ENCODE assay signal across 9 cellular contexts in the genomic region with DNA sequence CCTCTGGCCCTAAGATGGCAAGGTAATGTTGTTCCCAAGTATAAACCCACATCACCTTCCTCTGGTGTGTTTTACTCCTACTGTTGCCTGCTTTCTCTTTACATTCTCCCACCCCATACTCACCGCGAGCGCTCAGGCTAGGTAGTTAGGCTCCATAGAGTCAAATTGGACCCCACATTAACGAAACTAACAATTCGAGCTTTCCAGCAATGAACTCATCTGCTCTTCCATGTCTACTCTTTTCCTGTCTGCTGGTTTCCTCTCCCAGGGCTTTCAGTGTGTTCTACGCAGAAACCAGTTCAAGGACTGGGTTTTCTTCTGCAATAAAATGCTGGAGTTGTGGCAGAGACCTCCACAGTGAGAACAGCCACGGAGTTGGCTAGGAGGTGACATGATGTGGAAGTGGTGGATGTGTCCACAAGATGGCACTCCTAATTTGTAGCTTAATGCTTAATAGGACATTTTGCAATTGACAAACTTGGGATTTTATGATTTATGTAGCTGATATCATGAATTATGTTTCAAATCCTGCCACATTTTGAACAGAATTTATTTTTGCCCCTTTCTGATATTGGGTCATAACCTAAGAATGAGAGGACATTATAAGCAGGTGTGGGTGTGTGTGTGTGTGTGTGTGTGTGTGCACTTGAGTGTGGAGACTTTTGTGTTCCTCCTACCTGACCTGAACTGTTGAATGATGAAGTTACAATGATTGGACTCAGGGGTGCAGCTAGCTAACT. TPM values are rescaled to one million over a fixed set of nuclear protein-coding genes. Genes with fewer than 3 reads are reported as not detected.
DNase-seq lines count a peak whose midpoint lies in the region; ATAC-seq, FAIRE-seq and TF ChIP-seq lines count a peak whose summit lies in the region.
"Had no signal": no experiment of that assay in that cellular context is flagged by ENCODE, and none has a peak within 500 bp of the region (broad histone marks: within the 10 kb centered on the region; RNA-seq: fewer than 3 reads in every experiment).

No MANE protein-coding gene starts in this region.

- H3K27ac Mint-ChIP-seq in activated T-cell treated with anti-CD3 and anti-CD28 coated beads, Interleukin-2, amount 50 U/mL, for 24 hours = peak overlapping the region; percentile 81
- peak overlapping the region; percentile 90 for H3K27ac Mint-ChIP-seq in activated naive CD8-positive, alpha-beta T cell

- H3K36me3 ChIP-seq in Loucy (ENCODE audit: insufficient read depth, low read length) (no peaks in the 10 kb centered on the region), kidney (ENCODE audit: control insufficient read depth in 1 of 2, insufficient read depth in 2 of 2, low read length in 2 of 2) (no peaks in the 10 kb centered on the region)

- no peaks in the 10 kb centered on the region for H3K27me3 Mint-ChIP-seq in activated T-cell treated with anti-CD3 and anti-CD28 coated beads, Interleukin-2, amount 50 U/mL, for 24 hours
- no peaks in the 10 kb centered on the region for H3K27me3 Mint-ChIP-seq in activated naive CD8-positive, alpha-beta T cell

- no peak for ATAC-seq in GM21423 (IDR thresholded peaks at IDR 0.05; ENCODE audit: unreplicated experiment)

- H3K9me2 ChIP-seq in Loucy (replicated peaks; ENCODE audit: low read depth, low read length) = no peaks in the 10 kb centered on the region

- peaks cover 69% of the 10 kb centered on the region for H3K4me1 Mint-ChIP-seq in activated T-cell treated with anti-CD3 and anti-CD28 coated beads, Interleukin-2, amount 50 U/mL, for 24 hours (ENCODE audit: low read depth)
- H3K4me1 Mint-ChIP-seq in activated naive CD8-positive, alpha-beta T cell (ENCODE audit: low read depth) = peaks cover 67% of the 10 kb centered on the region

- intact Hi-C loops in kidney (cut with DNase I) = no loop called here

- H3K4me3 ChIP-seq in Loucy (ENCODE audit: low read length, poor library complexity, severe bottlenecking) (peak overlapping the region; percentile 88), kidney (ENCODE audit: low read length in 2 of 2) (no peak overlapping the region)

- H2AFZ ChIP-seq in Loucy (ENCODE audit: low read length) = no peak overlapping the region

- peaks cover 51% of the 10 kb centered on the region for H3K79me2 ChIP-seq in Loucy (ENCODE audit: insufficient read depth, low read length)

- peaks cover 37% of the 10 kb centered on the region for H4K20me1 ChIP-seq in Loucy (ENCODE audit: insufficient read depth, low read length, poor library complexity, severe bottlenecking)

- peak overlapping the region; percentile 97 for H3K4me3 Mint-ChIP-seq in activated T-cell treated with anti-CD3 and anti-CD28 coated beads, Interleukin-2, amount 50 U/mL, for 24 hours
- peak overlapping the region; percentile 79 for H3K4me3 Mint-ChIP-seq in activated naive CD8-positive, alpha-beta T cell

- no peak for DNase-seq in activated T-cell treated with anti-CD3 and anti-CD28 coated beads, Interleukin-2, amount 50 U/mL, for 24 hours
- no peak for DNase-seq in activated T-cell treated with anti-CD3 and anti-CD28 coated beads, Interleukin-2, amount 50 U/mL, for 1 hour
- DNase-seq in kidney (no peak), GOT3 (lab: John Stamatoyannopoulos, UW) (no peak), 8988T (no peak)

- H3K9me3 Mint-ChIP-seq in activated T-cell treated with anti-CD3 and anti-CD28 coated beads, Interleukin-2, amount 50 U/mL, for 24 hours = no peaks in the 10 kb centered on the region
- H3K9me3 Mint-ChIP-seq in activated naive CD8-positive, alpha-beta T cell (ENCODE audit: low read depth) = no peaks in the 10 kb centered on the region

- no peak overlapping the region for H3K27ac ChIP-seq in kidney (ENCODE audit: low read depth in 2 of 2, low read length in 2 of 2)

- H3F3A ChIP-seq in Loucy (ENCODE audit: low read depth) = no peaks in the 10 kb centered on the region

- H3K27me3 ChIP-seq in Loucy (ENCODE audit: insufficient read depth, low read length, poor library complexity, severe bottlenecking) = peaks cover 4% of the 10 kb centered on the region

- TF ChIP-seq CTCF in Loucy (conservative IDR thresholded peaks at IDR 0.05; ENCODE audit: low read length) (peak; percentile 76), kidney (IDR thresholded peaks at IDR 0.05; ENCODE audit: borderline replicate concordance, extremely low read depth, insufficient read depth) (peak; percentile 27)

- peaks cover 47% of the 10 kb centered on the region for H3K36me3 Mint-ChIP-seq in activated T-cell treated with anti-CD3 and anti-CD28 coated beads, Interleukin-2, amount 50 U/mL, for 24 hours (ENCODE audit: low read depth)
- H3K36me3 Mint-ChIP-seq in activated naive CD8-positive, alpha-beta T cell = peaks cover 2% of the 10 kb centered on the region

- H3K4me2 ChIP-seq in Loucy (ENCODE audit: low read depth, low read length, poor library complexity, severe bottlenecking) = peak overlapping the region; percentile 98

- peaks cover 30% of the 10 kb centered on the region for H3K4me1 ChIP-seq in Loucy (ENCODE audit: insufficient read depth, low read length, poor library complexity, severe bottlenecking)
- H3K4me1 ChIP-seq in kidney (ENCODE audit: control insufficient read depth in 1 of 2, insufficient read depth in 1 of 2, low read depth in 1 of 2, low read length in 2 of 2) = peaks cover 6 to 20% of the 10 kb centered on the region in 2 donors

- no peak for FAIRE-seq in kidney (lab: Jason Lieb, UNC)
- FAIRE-seq: colon had no signal

- H3K9me3 ChIP-seq in Loucy (ENCODE audit: insufficient read depth, low read depth, low read length) (no peaks in the 10 kb centered on the region), kidney (ENCODE audit: control insufficient read depth in 1 of 2, low read length in 2 of 2) (no peaks in the 10 kb centered on the region)

- H3K9ac ChIP-seq in Loucy (ENCODE audit: low read depth, low read length, poor library complexity, severe bottlenecking) (no peak overlapping the region), kidney (ENCODE audit: low read length in 2 of 2) (no peak overlapping the region)

RNA-seq across cellular contexts. Expression of gene UQCRC2, which starts 2.2 kb away (rescaled TPM):
- total RNA-seq in kidney = 199 TPM
- polyA plus RNA-seq in kidney (ENCODE audit: insufficient read depth, low read depth, low replicate concordance) = 314 TPM

RNA-seq across cellular contexts. Expression of gene PDZD9, which starts 50.0 kb away (rescaled TPM):
- not detected for total RNA-seq in kidney
- polyA plus RNA-seq in kidney (ENCODE audit: insufficient read depth, low read depth, low replicate concordance) = not detected

RNA-seq across cellular contexts. Expression of gene MOSMO, which starts 57.0 kb away (rescaled TPM):
- 12.8 TPM for total RNA-seq in kidney
- polyA plus RNA-seq in kidney (ENCODE audit: insufficient read depth, low read depth, low replicate concordance) = 6.3 TPM
